8 cellular contexts compared by ENCODE assay signal in genomic region chr3:33438284-33438668, GRCh38. TPM values are rescaled to one million over a fixed set of nuclear protein-coding genes. Genes with fewer than 3 reads are reported as not detected.
DNase-seq lines count a peak whose midpoint lies in the region; ATAC-seq, FAIRE-seq and TF ChIP-seq lines count a peak whose summit lies in the region.

No MANE protein-coding gene starts in this region.

- H3K4me3 ChIP-seq in BE2C (ENCODE audit: low read depth, low read length) (peak overlapping the region; percentile 83), HUES64 (ENCODE audit: low read length) (peak overlapping the region; percentile 75), astrocyte (ENCODE audit: insufficient read depth, low read depth, low read length) (peak overlapping the region; percentile 85), thoracic aorta (peak overlapping the region; percentile 92)

- ATAC-seq in thoracic aorta (ENCODE audit: insufficient number of reproducible peaks, low FRiP score, low read depth) (no peak), HG02763 (IDR thresholded peaks at IDR 0.05; ENCODE audit: unreplicated experiment) (no peak)

- H3K79me2 ChIP-seq in astrocyte (ENCODE audit: insufficient read depth, low read length): peaks cover 66% of the 10 kb centered on the region

- H3K27ac Mint-ChIP-seq in astrocyte (ENCODE audit: unreplicated experiment): peak overlapping the region; percentile 94

- no peaks in the 10 kb centered on the region for H3K9me3 Mint-ChIP-seq in astrocyte (ENCODE audit: unreplicated experiment)

- H3K36me3 ChIP-seq in BE2C (no peaks in the 10 kb centered on the region), HUES64 (ENCODE audit: insufficient read depth, low read length) (no peaks in the 10 kb centered on the region), astrocyte (ENCODE audit: insufficient read depth, low read length) (no peaks in the 10 kb centered on the region), thoracic aorta (no peaks in the 10 kb centered on the region)

- no peak for DNase-seq in BE2C
- DNase-seq in astrocyte (ENCODE audit: low read depth): peak; percentile 47
- DNase-seq in kidney tubule cell (ENCODE audit: low spot score): peak; percentile 29
- no peak for DNase-seq in thoracic aorta (ENCODE audit: low spot score)
- DNase-seq in HTR-8/SVneo (ENCODE audit: insufficient read length, low spot score): no peak
- no peak for DNase-seq in occipital lobe (lab: John Stamatoyannopoulos, UW)

- H3K27me3 ChIP-seq in BE2C (no peaks in the 10 kb centered on the region), HUES64 (ENCODE audit: insufficient read depth, low read length) (no peaks in the 10 kb centered on the region), astrocyte (ENCODE audit: insufficient read depth, low read length) (no peaks in the 10 kb centered on the region), thoracic aorta (replicated peaks; ENCODE audit: insufficient read depth) (no peaks in the 10 kb centered on the region)

- H3K9me3 ChIP-seq in BE2C: no peaks in the 10 kb centered on the region
- H3K9me3 ChIP-seq in HUES64 (ENCODE audit: insufficient read depth, low read depth, low read length): no peaks in the 10 kb centered on the region
- no peaks in the 10 kb centered on the region for H3K9me3 ChIP-seq in astrocyte (ENCODE audit: insufficient read depth, low read depth, low read length)
- H3K9me3 ChIP-seq in thoracic aorta: no peaks in the 10 kb centered on the region

- H4K20me1 ChIP-seq in astrocyte (ENCODE audit: insufficient read depth, low read length): peaks cover 63% of the 10 kb centered on the region

- peak overlapping the region; percentile 86 for H3K4me2 ChIP-seq in astrocyte (ENCODE audit: low read length)

- 8% methylated on average over 4 of the region's 4 CpGs for WGBS in HUES64

- no peak for TF ChIP-seq CTCF in BE2C (IDR thresholded peaks at IDR 0.05; ENCODE audit: low read depth, low read length)
- TF ChIP-seq CTCF in astrocyte (IDR thresholded peaks at IDR 0.05; ENCODE audit: insufficient read depth, low read depth, low read length): no peak
- TF ChIP-seq CTCF in thoracic aorta (IDR thresholded peaks at IDR 0.05): no peak

- no peaks in the 10 kb centered on the region for H3K27me3 Mint-ChIP-seq in astrocyte (ENCODE audit: low read depth, unreplicated experiment)

- peak overlapping the region; percentile 91 for H3K9ac ChIP-seq in HUES64 (ENCODE audit: low read depth, low read length)
- peak overlapping the region; percentile 86 for H3K9ac ChIP-seq in astrocyte (ENCODE audit: low read length)

- no peak overlapping the region for H2AFZ ChIP-seq in astrocyte (ENCODE audit: low read depth, low read length)

- H3K4me1 ChIP-seq in BE2C (no peaks in the 10 kb centered on the region), HUES64 (ENCODE audit: insufficient read depth, low read length) (peaks cover 36% of the 10 kb centered on the region), astrocyte (ENCODE audit: insufficient read depth, low read length) (peaks cover 14% of the 10 kb centered on the region), thoracic aorta (ENCODE audit: control insufficient read depth in 1 of 2, low read depth in 2 of 2) (peaks cover 25 to 64% of the 10 kb centered on the region in 2 donors)

- H3K27ac ChIP-seq in HUES64 (ENCODE audit: low read depth, low read length) (no peak overlapping the region; the same call in 1 of the 2 replicates), astrocyte (ENCODE audit: low read depth, low read length) (peak overlapping the region; percentile 81), thoracic aorta (peak overlapping the region; percentile 95 to 96)

- H3K4me3 Mint-ChIP-seq in astrocyte (ENCODE audit: unreplicated experiment): peak overlapping the region; percentile 97

- peaks cover 23% of the 10 kb centered on the region for H3K4me1 Mint-ChIP-seq in astrocyte (ENCODE audit: low read depth, unreplicated experiment)

- no peaks in the 10 kb centered on the region for H3K36me3 Mint-ChIP-seq in astrocyte (ENCODE audit: low read depth, unreplicated experiment)

- FAIRE-seq in astrocyte (lab: Jason Lieb, UNC) (no peak), HTR-8/SVneo (lab: Jason Lieb, UNC) (no peak)

RNA-seq across cellular contexts. Expression of gene UBP1, which starts 1.9 kb away (rescaled TPM):
- 36.4 TPM for polyA plus RNA-seq in BE2C (2012; ENCODE audit: insufficient read depth, insufficient read length, low read depth)
- 59.5 TPM for polyA plus RNA-seq in HUES64 (2013, experiment 1 of 2)
- polyA plus RNA-seq in HUES64 (2013, experiment 2 of 2): 57.7 TPM
- total RNA-seq in astrocyte (65.5 and 79.3 TPM in 2 replicates), thoracic aorta (10 to 100 TPM; 69.0 to 92.2 TPM), occipital lobe (81.9 TPM)

Comparison
In these comparisons a context has a peak if more than half of its experiments do, and no peak if none do; other contexts are left out.
1. DNase-seq: peak in astrocyte (single experiment) and kidney tubule cell (single experiment); none in BE2C (single experiment), thoracic aorta (single experiment), HTR-8/SVneo (single experiment) and occipital lobe (single experiment).
2. Peak in every context shown above with its lines, with median percentiles within 50 percentile points of each other: H3K4me3 ChIP-seq.